ENCODE assay signal across 25 cellular contexts in the genomic region with DNA sequence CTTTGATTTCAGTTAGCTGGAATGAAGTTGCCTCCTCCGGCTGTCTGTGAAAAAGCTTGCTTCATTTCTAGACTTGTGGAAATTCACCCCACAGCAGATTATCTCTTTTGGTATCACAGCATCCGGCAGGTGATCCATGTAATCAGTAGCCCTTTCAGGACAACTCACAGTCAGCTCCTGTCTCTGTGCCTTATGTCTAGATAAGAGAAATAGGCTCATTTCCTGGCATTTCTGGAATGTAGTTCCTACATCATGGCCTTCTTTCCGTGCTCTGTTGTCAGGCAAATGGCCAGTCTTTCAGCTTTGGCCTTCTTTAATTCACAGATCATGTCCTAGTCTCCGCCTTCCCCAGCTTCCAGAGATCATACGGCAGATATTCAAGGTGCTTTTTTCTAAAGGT.
A peak's percentile ranks its signal among the peaks of the same experiment; 100 is the strongest.
DNase-seq lines count a peak whose midpoint lies in the region; TF ChIP-seq lines count a peak whose summit lies in the region.
"Had no signal": no experiment of that assay in that cellular context is flagged by ENCODE, and none has a peak within 500 bp of the region (broad histone marks: within the 10 kb centered on the region; RNA-seq: fewer than 3 reads in every experiment).

No MANE protein-coding gene starts in this region.

- H2BK120ac ChIP-seq in H9 (ENCODE audit: low read depth, low read length, poor library complexity, severe bottlenecking) (no peak overlapping the region), trophoblast cell (ENCODE audit: insufficient read depth, low read length, poor library complexity) (no peak overlapping the region)

- no peaks in the 10 kb centered on the region for H3K9me3 ChIP-seq in H9 (ENCODE audit: control insufficient read depth, low read depth, low read length)
- no peaks in the 10 kb centered on the region for H3K9me3 ChIP-seq in trophoblast cell (ENCODE audit: insufficient read depth, low read depth, low read length)
- H3K9me3 ChIP-seq: Caco-2, SJSA1 had no signal

- no peak overlapping the region for H4K8ac ChIP-seq in H9 (replicated peaks; ENCODE audit: insufficient read length, low read depth, low read length)
- H4K8ac ChIP-seq in trophoblast cell (ENCODE audit: low read depth, low read length) = no peak overlapping the region

- H3K56ac ChIP-seq in H9 (ENCODE audit: insufficient read length, low read depth, low read length) = no peak overlapping the region

- H3K27ac ChIP-seq in H9 (ENCODE audit: insufficient read length, low read depth, low read length) (no peak overlapping the region), brain microvascular endothelial cell (no peak overlapping the region), trophoblast cell (ENCODE audit: low read depth, low read length) (no peak overlapping the region)
- H3K27ac ChIP-seq: SJSA1 had no signal

- H3K4me2 ChIP-seq in H9 (ENCODE audit: insufficient read depth, insufficient read length, low read length) (no peak overlapping the region), trophoblast cell (ENCODE audit: low read length) (peak overlapping the region; percentile 6)

- TF ChIP-seq CTCF in H9 (conservative IDR thresholded peaks at IDR 0.05) = no peak
- TF ChIP-seq CTCF in brain microvascular endothelial cell (IDR thresholded peaks at IDR 0.05; ENCODE audit: low read depth, low read length, missing control alignments) = no peak
- TF ChIP-seq CTCF in GM13977 (IDR thresholded peaks at IDR 0.05; ENCODE audit: extremely low read depth, insufficient read depth, missing control alignments) = no peak

- H3K23ac ChIP-seq in H9 (ENCODE audit: insufficient read length, low read depth, low read length) (no peak overlapping the region), trophoblast cell (ENCODE audit: low read length) (no peak overlapping the region)

- H3K79me1 ChIP-seq in H9 (ENCODE audit: insufficient read depth, low read depth, low read length, poor library complexity, severe bottlenecking) (no peaks in the 10 kb centered on the region), trophoblast cell (ENCODE audit: low read length) (no peaks in the 10 kb centered on the region)

- H3K79me2 ChIP-seq in H9 (ENCODE audit: insufficient read depth, low read length) = no peaks in the 10 kb centered on the region
- no peaks in the 10 kb centered on the region for H3K79me2 ChIP-seq in trophoblast cell (ENCODE audit: control insufficient read depth, insufficient read depth, low read length, poor library complexity)

- no peak overlapping the region for H3K4ac ChIP-seq in H9 (ENCODE audit: low read depth, low read length)
- H3K4ac ChIP-seq in trophoblast cell (ENCODE audit: low read depth, low read length) = no peak overlapping the region

- no peak overlapping the region for H2BK15ac ChIP-seq in H9 (ENCODE audit: low read depth, low read length)

- H3K4me1 ChIP-seq in H9 (ENCODE audit: insufficient read depth, low read length) (0 out of 2 replicates have a peak, but pooled peaks cover 3% of the 10 kb centered on the region), trophoblast cell (ENCODE audit: control insufficient read depth in 1 of 2, insufficient read depth in 2 of 2, low read length in 2 of 2) (no peaks in the 10 kb centered on the region)
- H3K4me1 ChIP-seq: Caco-2, SJSA1 had no signal

- no peak overlapping the region for H3K4me3 ChIP-seq in brain microvascular endothelial cell (ENCODE audit: low read depth, low read length)
- no peak overlapping the region for H3K4me3 ChIP-seq in trophoblast cell (ENCODE audit: low read depth, low read length)
- H3K4me3 ChIP-seq: K562, SJSA1 had no signal

- peaks cover 10 to 17% of the 10 kb centered on the region in 2 experiments for H3K4me1 Mint-ChIP-seq in H9
- H3K4me1 Mint-ChIP-seq: CD4-positive, alpha-beta memory T cell had no signal

- H3K9ac ChIP-seq in H9 (ENCODE audit: extremely low read depth, insufficient read length, low read length) = no peak overlapping the region
- H3K9ac ChIP-seq in trophoblast cell (ENCODE audit: low read length) = no peak overlapping the region

- no peaks in the 10 kb centered on the region for H4K20me1 ChIP-seq in H9 (ENCODE audit: control insufficient read depth, insufficient read depth, insufficient read length)

- H2BK20ac ChIP-seq in H9 (ENCODE audit: low read depth, low read length, poor library complexity, severe bottlenecking) = no peak overlapping the region

- no peak overlapping the region for H3T11ph ChIP-seq in H9 (ENCODE audit: low read length)

- H2BK12ac ChIP-seq in H9 (ENCODE audit: insufficient read length, low read depth, low read length) (no peak overlapping the region), trophoblast cell (ENCODE audit: low read length) (no peak overlapping the region)

- H3K18ac ChIP-seq in H9 (ENCODE audit: insufficient read length, low read depth, low read length) (no peak overlapping the region), trophoblast cell (ENCODE audit: low read length) (no peak overlapping the region)

- H3K4me3 Mint-ChIP-seq in H9 = no peak overlapping the region
- H3K4me3 Mint-ChIP-seq: CD4-positive, alpha-beta memory T cell had no signal

- no peak overlapping the region for H2AK5ac ChIP-seq in H9 (ENCODE audit: insufficient read length, low read length)
- no peak overlapping the region for H2AK5ac ChIP-seq in trophoblast cell (ENCODE audit: low read length)

- DNase-seq in H9 (no peak), brain microvascular endothelial cell (peak; percentile 2), iPS DF 19.7 (ENCODE audit: low read depth, low spot score) (peak; percentile 5), trophoblast cell (peak in 1 of 2 donors; percentile 54), DMS53 treated with DMSO at 0.1 percent for 48 hours (lab: John Stamatoyannopoulos, UW; ENCODE audit: unreplicated experiment) (no peak), GM13977 (ENCODE audit: low spot score) (no peak), nucleus accumbens (lab: John Stamatoyannopoulos, UW) (no peak)
- DNase-seq: C1 segment of cervical spinal cord; Caco-2; CD4-positive, alpha-beta memory T cell; DMS79; EL; GF-D8; H7; Kasumi-1; NCI-H1092 treated with DMSO at 0.1 percent for 48 hours; NCI-H1436 treated with DMSO at 0.1 percent for 48 hours; NCI-H187 treated with DMSO at 0.1 percent for 48 hours; NCI-H2171 treated with DMSO at 0.1 percent for 48 hours; NCI-H524; NCI-H774; Right ventricle myocardium superior; RPMI8226 had no signal

- H3K27ac Mint-ChIP-seq in H9 = peak overlapping the region in 1 of 3 experiments; percentile 20; a peak in 1 of 7 replicates
- H3K27ac Mint-ChIP-seq: CD4-positive, alpha-beta memory T cell had no signal

- no peak overlapping the region for H4K12ac ChIP-seq in trophoblast cell (ENCODE audit: low read depth, low read length)

- no peaks in the 10 kb centered on the region for H3K27me3 ChIP-seq in H9 (ENCODE audit: insufficient read depth, low read length)
- no peaks in the 10 kb centered on the region for H3K27me3 ChIP-seq in brain microvascular endothelial cell (replicated peaks)
- H3K27me3 ChIP-seq in trophoblast cell (ENCODE audit: insufficient read depth, low read length) = no peaks in the 10 kb centered on the region
- H3K27me3 ChIP-seq: SJSA1 had no signal

- H3K36me3 ChIP-seq in brain microvascular endothelial cell (replicated peaks) (no peaks in the 10 kb centered on the region), trophoblast cell (ENCODE audit: control insufficient read depth in 1 of 2, insufficient read depth in 2 of 2, low read length in 2 of 2) (no peaks in the 10 kb centered on the region)
- H3K36me3 ChIP-seq: SJSA1 had no signal

- no peak overlapping the region for H4K5ac ChIP-seq in H9 (ENCODE audit: insufficient read length, low read depth, low read length)

- H3K9me3 Mint-ChIP-seq in H9 = peaks cover 2 to 7% of the 10 kb centered on the region in 2 experiments; a peak in 3 of 5 replicates

- no CpG with 5 or more reads among the region's 5 CpGs for WGBS in H9 (ENCODE audit: extremely low coverage, insufficient read length, low lambda C conversion rate)
- no CpG with 5 or more reads among the region's 5 CpGs for WGBS in trophoblast cell (ENCODE audit: extremely low coverage, insufficient coverage, insufficient read length)

- H3K23me2 ChIP-seq in H9 (ENCODE audit: insufficient read length, low read depth, low read length, poor library complexity, severe bottlenecking) = no peaks in the 10 kb centered on the region

- H2AFZ ChIP-seq in H9 (ENCODE audit: low read length) = peak overlapping the region; percentile 73
- H2AFZ ChIP-seq in trophoblast cell (ENCODE audit: insufficient read depth, low read length, poor library complexity) = no peak overlapping the region

- no peaks in the 10 kb centered on the region for H3K27me3 Mint-ChIP-seq in H9 (ENCODE audit: low read depth)

- no peak overlapping the region for H2BK5ac ChIP-seq in H9 (ENCODE audit: insufficient read length, low read length)
- no peak overlapping the region for H2BK5ac ChIP-seq in trophoblast cell (ENCODE audit: low read depth, low read length, poor library complexity)

- H4K91ac ChIP-seq in H9 (ENCODE audit: insufficient read length, low read depth, low read length) (no peak overlapping the region), trophoblast cell (ENCODE audit: low read depth, low read length) (no peak overlapping the region)

- in situ Hi-C loops in brain microvascular endothelial cell (cut with HindIII; ENCODE audit: low pct_ligation_motif_present, low sequenced_read_pairs) = no loop called here
- in situ Hi-C loops in GM13977 (cut with MboI; ENCODE audit: low pct_unique_long_range_greater_than_20kb, low sequenced_read_pairs, unreplicated experiment) = no loop called here

- peaks cover 0 to 7% (median 2%) of the 10 kb centered on the region in 3 experiments; a peak in 4 of 7 replicates for H3K36me3 Mint-ChIP-seq in H9 (ENCODE audit: insufficient read depth in 1 of 3, low read depth in 3 of 3)
- H3K36me3 Mint-ChIP-seq: CD4-positive, alpha-beta memory T cell had no signal

- H3K14ac ChIP-seq in H9 (ENCODE audit: insufficient read depth, low read length) (no peak overlapping the region), trophoblast cell (ENCODE audit: low read length) (no peak overlapping the region)

Comparison
In these comparisons a context has a peak if more than half of its experiments do, and no peak if none do; other contexts are left out.
1. DNase-seq: peak in brain microvascular endothelial cell (single experiment) and iPS DF 19.7 (single experiment); none in H9 (single experiment), DMS53 treated with DMSO at 0.1 percent for 48 hours (single experiment), GM13977 (single experiment) and nucleus accumbens (0 of 56).